In genomic region chr3:48399387-48400172, GRCh38 we compare ENCODE assay signal across 11 cellular contexts. TPM values are rescaled to one million over a fixed set of nuclear protein-coding genes. Genes with fewer than 3 reads are reported as not detected.
DNase-seq lines count a peak whose midpoint lies in the region; ATAC-seq and TF ChIP-seq lines count a peak whose summit lies in the region.
"Had no signal": no experiment of that assay in that cellular context is flagged by ENCODE, and none has a peak within 500 bp of the region (broad histone marks: within the 10 kb centered on the region; RNA-seq: fewer than 3 reads in every experiment).

No MANE protein-coding gene starts in this region.

- H3K27ac Mint-ChIP-seq in WTC11: peak overlapping the region; percentile 48; the same call in 1 of the 2 replicates
- H3K27ac Mint-ChIP-seq: activated B cell treated with CpG ODN at 0.5 μM for 24 hours; activated naive CD8-positive, alpha-beta T cell treated with anti-CD3 and anti-CD28 coated beads, Interleukin-2, amount 50 U/mL, for 24 hours; memory B cell had no signal

- TF ChIP-seq POLR2A in right lobe of liver (IDR thresholded peaks at IDR 0.05): no peak

- peaks cover 11% of the 10 kb centered on the region for H3K4me1 Mint-ChIP-seq in WTC11
- H3K4me1 Mint-ChIP-seq: activated B cell treated with CpG ODN at 0.5 μM for 24 hours, memory B cell had no signal

- DNase-seq in GM20000 (ENCODE audit: low spot score) (peak; percentile 5), WTC11 (ENCODE audit: low spot score) (no peak), right lobe of liver (peak in 1 of 3 donors; percentile 48), NCI-H2227 treated with DMSO at 0.1 percent for 48 hours (lab: John Stamatoyannopoulos, UW) (no peak), NCI-H2227 (lab: John Stamatoyannopoulos, UW; ENCODE audit: unreplicated experiment) (no peak)
- DNase-seq: activated B cell treated with CpG ODN at 0.5 μM for 24 hours; activated naive CD8-positive, alpha-beta T cell treated with anti-CD3 and anti-CD28 coated beads, Interleukin-2, amount 50 U/mL, for 24 hours; erythroblast; Karpas-422 had no signal

- H3K36me3 Mint-ChIP-seq in WTC11: peaks cover 24% of the 10 kb centered on the region
- H3K36me3 Mint-ChIP-seq: memory B cell had no signal

- H3K4me1 ChIP-seq in right lobe of liver: no peaks in the 10 kb centered on the region

- H3K27me3 Mint-ChIP-seq in WTC11 (ENCODE audit: low read depth): peaks cover 12% of the 10 kb centered on the region

- no peak for TF ChIP-seq CTCF in GM20000 (IDR thresholded peaks at IDR 0.05; ENCODE audit: extremely low read depth, missing control alignments)
- no peak for TF ChIP-seq CTCF in WTC11 (IDR thresholded peaks at IDR 0.05)
- TF ChIP-seq CTCF in right lobe of liver (IDR thresholded peaks at IDR 0.05): no peak

- no peak overlapping the region for H3K4me3 Mint-ChIP-seq in WTC11
- H3K4me3 Mint-ChIP-seq: activated B cell treated with CpG ODN at 0.5 μM for 24 hours; activated naive CD8-positive, alpha-beta T cell treated with anti-CD3 and anti-CD28 coated beads, Interleukin-2, amount 50 U/mL, for 24 hours; memory B cell had no signal

- H3K27me3 ChIP-seq in right lobe of liver: no peaks in the 10 kb centered on the region

- H3K9me3 Mint-ChIP-seq in WTC11: 0 out of 2 replicates have a peak, but pooled peaks cover 3% of the 10 kb centered on the region
- H3K9me3 Mint-ChIP-seq: activated B cell treated with CpG ODN at 0.5 μM for 24 hours; activated naive CD8-positive, alpha-beta T cell treated with anti-CD3 and anti-CD28 coated beads, Interleukin-2, amount 50 U/mL, for 24 hours; memory B cell had no signal

- no peaks in the 10 kb centered on the region for H3K9me3 ChIP-seq in right lobe of liver

- intact Hi-C loops in right lobe of liver (cut with DNase I): loop anchor here (5.0 to 10.0 kb wide), 2 partner anchors 38 to 155 kb away; partner anchors contain the start of gene PFKFB4 (in 1 of the 2)

- H3K4me3 ChIP-seq in right lobe of liver: no peak overlapping the region

- ATAC-seq in WTC11 (peak; percentile 36), right lobe of liver (peak in 3 of 4 donors; percentile 6 to 15 (median 12)), HG03342 (IDR thresholded peaks at IDR 0.05; ENCODE audit: unreplicated experiment) (no peak)
- ATAC-seq: activated naive CD8-positive, alpha-beta T cell treated with anti-CD3 and anti-CD28 coated beads, Interleukin-2, amount 50 U/mL, for 24 hours had no signal

- POLR2A ChIA-PET in WTC11 (lab: Charles Lee): interaction anchor here (1.1 to 1.7 kb wide), 4 partner anchors 37 to 205 kb away, joined by 3 to 6 read pairs (median 3); partner anchors contain the start of genes ATRIP, CCDC51 and TMA7

- CTCF ChIA-PET in WTC11 (lab: Charles Lee): interaction anchor here (1.0 to 7.8 kb wide), 16 partner anchors 9 to 263 kb away, joined by 3 to 378 read pairs (median 8); partner anchors contain the start of genes CCDC51, CELSR3, PLXNB1 and SLC26A6

- WGBS in right lobe of liver (ENCODE audit: insufficient coverage, low coverage, low lambda C conversion rate, missing lambda C conversion rate): 75% methylated on average over 1 of the region's 4 CpGs

- peaks cover 0 to 12% (median 6%) of the 10 kb centered on the region in 4 donors for H3K36me3 ChIP-seq in right lobe of liver

- no peak overlapping the region for H3K27ac ChIP-seq in right lobe of liver

TF ChIP-seq in WTC11, 78 proteins besides CTCF, POLR2A, EP300 and RAD21:
- TF ChIP-seq TCF7 (CRISPR knock-in tag; IDR thresholded peaks at IDR 0.05; ENCODE audit: low read depth): no peak
- TF ChIP-seq RELA (CRISPR knock-in tag; IDR thresholded peaks at IDR 0.05; ENCODE audit: borderline replicate concordance): no peak
- TF ChIP-seq, protein P1, sequence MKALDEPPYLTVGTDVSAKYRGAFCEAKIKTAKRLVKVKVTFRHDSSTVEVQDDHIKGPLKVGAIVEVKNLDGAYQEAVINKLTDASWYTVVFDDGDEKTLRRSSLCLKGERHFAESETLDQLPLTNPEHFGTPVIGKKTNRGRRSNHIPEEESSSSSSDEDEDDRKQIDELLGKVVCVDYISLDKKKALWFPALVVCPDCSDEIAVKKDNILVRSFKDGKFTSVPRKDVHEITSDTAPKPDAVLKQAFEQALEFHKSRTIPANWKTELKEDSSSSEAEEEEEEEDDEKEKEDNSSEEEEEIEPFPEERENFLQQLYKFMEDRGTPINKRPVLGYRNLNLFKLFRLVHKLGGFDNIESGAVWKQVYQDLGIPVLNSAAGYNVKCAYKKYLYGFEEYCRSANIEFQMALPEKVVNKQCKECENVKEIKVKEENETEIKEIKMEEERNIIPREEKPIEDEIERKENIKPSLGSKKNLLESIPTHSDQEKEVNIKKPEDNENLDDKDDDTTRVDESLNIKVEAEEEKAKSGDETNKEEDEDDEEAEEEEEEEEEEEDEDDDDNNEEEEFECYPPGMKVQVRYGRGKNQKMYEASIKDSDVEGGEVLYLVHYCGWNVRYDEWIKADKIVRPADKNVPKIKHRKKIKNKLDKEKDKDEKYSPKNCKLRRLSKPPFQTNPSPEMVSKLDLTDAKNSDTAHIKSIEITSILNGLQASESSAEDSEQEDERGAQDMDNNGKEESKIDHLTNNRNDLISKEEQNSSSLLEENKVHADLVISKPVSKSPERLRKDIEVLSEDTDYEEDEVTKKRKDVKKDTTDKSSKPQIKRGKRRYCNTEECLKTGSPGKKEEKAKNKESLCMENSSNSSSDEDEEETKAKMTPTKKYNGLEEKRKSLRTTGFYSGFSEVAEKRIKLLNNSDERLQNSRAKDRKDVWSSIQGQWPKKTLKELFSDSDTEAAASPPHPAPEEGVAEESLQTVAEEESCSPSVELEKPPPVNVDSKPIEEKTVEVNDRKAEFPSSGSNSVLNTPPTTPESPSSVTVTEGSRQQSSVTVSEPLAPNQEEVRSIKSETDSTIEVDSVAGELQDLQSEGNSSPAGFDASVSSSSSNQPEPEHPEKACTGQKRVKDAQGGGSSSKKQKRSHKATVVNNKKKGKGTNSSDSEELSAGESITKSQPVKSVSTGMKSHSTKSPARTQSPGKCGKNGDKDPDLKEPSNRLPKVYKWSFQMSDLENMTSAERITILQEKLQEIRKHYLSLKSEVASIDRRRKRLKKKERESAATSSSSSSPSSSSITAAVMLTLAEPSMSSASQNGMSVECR (CRISPR knock-in tag; IDR thresholded peaks at IDR 0.05; ENCODE audit: borderline replicate concordance): no peak
- TF ChIP-seq NR3C1 (CRISPR knock-in tag; conservative IDR thresholded peaks at IDR 0.05; ENCODE audit: low read depth): no peak
- TF ChIP-seq HMGA2 (CRISPR knock-in tag; IDR thresholded peaks at IDR 0.05): no peak
- no peak for TF ChIP-seq MYBL2 (CRISPR knock-in tag; IDR thresholded peaks at IDR 0.05)
- TF ChIP-seq, protein P2, sequence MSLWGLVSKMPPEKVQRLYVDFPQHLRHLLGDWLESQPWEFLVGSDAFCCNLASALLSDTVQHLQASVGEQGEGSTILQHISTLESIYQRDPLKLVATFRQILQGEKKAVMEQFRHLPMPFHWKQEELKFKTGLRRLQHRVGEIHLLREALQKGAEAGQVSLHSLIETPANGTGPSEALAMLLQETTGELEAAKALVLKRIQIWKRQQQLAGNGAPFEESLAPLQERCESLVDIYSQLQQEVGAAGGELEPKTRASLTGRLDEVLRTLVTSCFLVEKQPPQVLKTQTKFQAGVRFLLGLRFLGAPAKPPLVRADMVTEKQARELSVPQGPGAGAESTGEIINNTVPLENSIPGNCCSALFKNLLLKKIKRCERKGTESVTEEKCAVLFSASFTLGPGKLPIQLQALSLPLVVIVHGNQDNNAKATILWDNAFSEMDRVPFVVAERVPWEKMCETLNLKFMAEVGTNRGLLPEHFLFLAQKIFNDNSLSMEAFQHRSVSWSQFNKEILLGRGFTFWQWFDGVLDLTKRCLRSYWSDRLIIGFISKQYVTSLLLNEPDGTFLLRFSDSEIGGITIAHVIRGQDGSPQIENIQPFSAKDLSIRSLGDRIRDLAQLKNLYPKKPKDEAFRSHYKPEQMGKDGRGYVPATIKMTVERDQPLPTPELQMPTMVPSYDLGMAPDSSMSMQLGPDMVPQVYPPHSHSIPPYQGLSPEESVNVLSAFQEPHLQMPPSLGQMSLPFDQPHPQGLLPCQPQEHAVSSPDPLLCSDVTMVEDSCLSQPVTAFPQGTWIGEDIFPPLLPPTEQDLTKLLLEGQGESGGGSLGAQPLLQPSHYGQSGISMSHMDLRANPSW (CRISPR knock-in tag; conservative IDR thresholded peaks at IDR 0.05; ENCODE audit: low read depth): no peak
- TF ChIP-seq, protein P3, sequence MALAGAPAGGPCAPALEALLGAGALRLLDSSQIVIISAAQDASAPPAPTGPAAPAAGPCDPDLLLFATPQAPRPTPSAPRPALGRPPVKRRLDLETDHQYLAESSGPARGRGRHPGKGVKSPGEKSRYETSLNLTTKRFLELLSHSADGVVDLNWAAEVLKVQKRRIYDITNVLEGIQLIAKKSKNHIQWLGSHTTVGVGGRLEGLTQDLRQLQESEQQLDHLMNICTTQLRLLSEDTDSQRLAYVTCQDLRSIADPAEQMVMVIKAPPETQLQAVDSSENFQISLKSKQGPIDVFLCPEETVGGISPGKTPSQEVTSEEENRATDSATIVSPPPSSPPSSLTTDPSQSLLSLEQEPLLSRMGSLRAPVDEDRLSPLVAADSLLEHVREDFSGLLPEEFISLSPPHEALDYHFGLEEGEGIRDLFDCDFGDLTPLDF (CRISPR knock-in tag; IDR thresholded peaks at IDR 0.05): no peak
- TF ChIP-seq CDX4 (CRISPR knock-in tag; IDR thresholded peaks at IDR 0.05; ENCODE audit: borderline replicate concordance): no peak

RNA-seq across cellular contexts. Expression of gene FBXW12, which starts 27.6 kb away (rescaled TPM):
- total RNA-seq in WTC11 (2021) (1.9 to 2.5 TPM (median 2.0 TPM) in 3 replicates), right lobe of liver (not detected)
- total RNA-seq: activated B cell treated with CpG ODN at 0.5 μM for 24 hours had no signal

RNA-seq across cellular contexts. Expression of gene PLXNB1, which starts 30.3 kb away (rescaled TPM):
- total RNA-seq in WTC11 (2021): 119 to 143 TPM (median 125 TPM) in 3 replicates
- total RNA-seq in right lobe of liver: 100 to 1,000 TPM in 2 of 6 experiments, 10 to 100 TPM in 4; 65.9 to 132 (median 86.5) TPM

RNA-seq across cellular contexts. Expression of gene CCDC51, which starts 40.3 kb away (rescaled TPM):
- 23.9 to 25.1 TPM (median 24.7 TPM) in 3 replicates for total RNA-seq in WTC11 (2021)
- total RNA-seq in right lobe of liver: 10 to 100 TPM in 2 of 6 experiments, 1 to 10 TPM in 4; 5.9 to 16.0 (median 8.1) TPM

RNA-seq across cellular contexts. Expression of gene TMA7, which starts 40.5 kb away (rescaled TPM):
- 281 to 318 TPM (median 285 TPM) in 3 replicates for total RNA-seq in WTC11 (2021)
- total RNA-seq in right lobe of liver: 100 to 1,000 TPM in 2 of 6 experiments, 10 to 100 TPM in 4; 64.8 to 182 (median 80.1) TPM

RNA-seq across cellular contexts. Expression of gene ATRIP, which starts 47.0 kb away (rescaled TPM):
- total RNA-seq in WTC11 (2021) (15.5 to 18.2 TPM (median 15.6 TPM) in 3 replicates), right lobe of liver (1 to 10 TPM; 2.4 to 4.5 (median 3.2) TPM)
